Comparison of ENCODE assay signal across 11 cellular contexts in genomic region chr11:62445314-62445740, GRCh38. TPM values are rescaled to one million over a fixed set of nuclear protein-coding genes. Genes with fewer than 3 reads are reported as not detected.
DNase-seq lines count a peak whose midpoint lies in the region; ATAC-seq, FAIRE-seq and TF ChIP-seq lines count a peak whose summit lies in the region.
"Had no signal": no experiment of that assay in that cellular context is flagged by ENCODE, and none has a peak within 500 bp of the region (broad histone marks: within the 10 kb centered on the region; RNA-seq: fewer than 3 reads in every experiment).

No MANE protein-coding gene starts in this region.

- no peak overlapping the region for H4K91ac ChIP-seq in mesenchymal stem cell (ENCODE audit: low read length)

- no peak overlapping the region for H2BK12ac ChIP-seq in mesenchymal stem cell (ENCODE audit: low read length in 2 of 2)

- H2BK5ac ChIP-seq in mesenchymal stem cell (ENCODE audit: low read depth, low read length, poor library complexity, severe bottlenecking) = no peak overlapping the region

- H3K27ac ChIP-seq in mesenchymal stem cell (ENCODE audit: low read length, poor library complexity, severe bottlenecking) (no peak overlapping the region), upper lobe of left lung (peak overlapping the region; percentile 80 to 87 (median 84))

- WGBS in mesenchymal stem cell = 95% methylated on average over 4 of the region's 5 CpGs
- 52 to 54% methylated on average over 5 of the region's 5 CpGs for WGBS in upper lobe of left lung, 2 donors

- no peak for FAIRE-seq in urothelium cell line (lab: Jason Lieb, UNC)

- no peak overlapping the region for H2AFZ ChIP-seq in mesenchymal stem cell (ENCODE audit: low read depth, low read length)

- peaks cover 17% of the 10 kb centered on the region for H3K4me1 ChIP-seq in mesenchymal stem cell (ENCODE audit: control insufficient read depth, insufficient read depth, low read depth, low read length)
- H3K4me1 ChIP-seq in upper lobe of left lung = peaks cover 22 to 33% (median 27%) of the 10 kb centered on the region in 4 donors

- ATAC-seq in upper lobe of left lung (ENCODE audit: low FRiP score in 2 of 2) = peak in 1 of 2 donors; percentile 69

- H3K4me3 ChIP-seq in mesenchymal stem cell (ENCODE audit: insufficient read depth in 1 of 2, low read depth in 1 of 2, low read length in 2 of 2) (peak overlapping the region in 1 of 2 experiments; percentile 75), upper lobe of left lung (no peak overlapping the region)

- peak; percentile 82 to 87 for DNase-seq in NCI-H526 (lab: John Stamatoyannopoulos, UW)
- peak; percentile 19 for DNase-seq in dedifferentiated amniotic fluid mesenchymal stem cell (ENCODE audit: extremely low spot score)
- DNase-seq in mesenchymal stem cell = peak; percentile 32
- DNase-seq in upper lobe of left lung = no peak
- no peak for DNase-seq in NCI-H774 (lab: John Stamatoyannopoulos, UW)
- no peak for DNase-seq in cortex of kidney (lab: John Stamatoyannopoulos, UW)
- no peak for DNase-seq in Ammon's horn (ENCODE audit: low spot score)
- no peak for DNase-seq in urothelium cell line (ENCODE audit: low spot score)
- DNase-seq: GDM1, NCI-H510A, T-helper 2 cell had no signal

- H3K27me3 ChIP-seq in mesenchymal stem cell (ENCODE audit: control insufficient read depth in 1 of 2, insufficient read depth in 1 of 2, low read length in 2 of 2) = no peaks in the 10 kb centered on the region
- no peaks in the 10 kb centered on the region for H3K27me3 ChIP-seq in upper lobe of left lung

- no peak overlapping the region for H3K23ac ChIP-seq in mesenchymal stem cell (ENCODE audit: low read length in 2 of 2)

- no peak overlapping the region for H3K4ac ChIP-seq in mesenchymal stem cell (ENCODE audit: low read depth in 1 of 2, low read length in 2 of 2)

- TF ChIP-seq CTCF in upper lobe of left lung (IDR thresholded peaks at IDR 0.05) = no peak

- no peak overlapping the region for H3K14ac ChIP-seq in mesenchymal stem cell (ENCODE audit: low read length in 2 of 2)

- H2AK5ac ChIP-seq in mesenchymal stem cell (ENCODE audit: low read length, severe bottlenecking) = peak overlapping the region; percentile 8

- H2BK15ac ChIP-seq in mesenchymal stem cell (ENCODE audit: low read depth, poor library complexity, severe bottlenecking) = no peak overlapping the region

- TF ChIP-seq POLR2A in upper lobe of left lung (IDR thresholded peaks at IDR 0.05) = no peak

- H3K4me2 ChIP-seq in mesenchymal stem cell (ENCODE audit: low read length, poor library complexity, severe bottlenecking) = no peak overlapping the region

- H3K18ac ChIP-seq in mesenchymal stem cell (ENCODE audit: low read depth in 1 of 2, low read length in 2 of 2) = no peak overlapping the region

- H3K9me3 ChIP-seq in mesenchymal stem cell (ENCODE audit: control insufficient read depth, low read length) = no peaks in the 10 kb centered on the region
- no peaks in the 10 kb centered on the region for H3K9me3 ChIP-seq in upper lobe of left lung

- no peak overlapping the region for H2BK120ac ChIP-seq in mesenchymal stem cell (ENCODE audit: low read depth, low read length)

- H3K79me1 ChIP-seq in mesenchymal stem cell (replicated peaks; ENCODE audit: low read length, poor library complexity, severe bottlenecking) = no peaks in the 10 kb centered on the region

- TF ChIP-seq EP300 in upper lobe of left lung (IDR thresholded peaks at IDR 0.05) = no peak

- peak overlapping the region; percentile 97 for H3K9ac ChIP-seq in mesenchymal stem cell (ENCODE audit: low read length)

- no peaks in the 10 kb centered on the region for H3K36me3 ChIP-seq in mesenchymal stem cell (ENCODE audit: control insufficient read depth in 1 of 2, insufficient read depth in 2 of 2, low read depth in 1 of 2, low read length in 2 of 2)
- H3K36me3 ChIP-seq in upper lobe of left lung = no peaks in the 10 kb centered on the region

- no peak overlapping the region for H4K8ac ChIP-seq in mesenchymal stem cell (ENCODE audit: low read length)

RNA-seq across cellular contexts. Expression of gene SCGB1A1, which starts 26.5 kb away (rescaled TPM):
- polyA plus RNA-seq in mesenchymal stem cell (2013, experiment 1 of 2) = not detected
- not detected for polyA plus RNA-seq in mesenchymal stem cell (2013, experiment 2 of 2)
- 1,000 to 10,000 TPM in 4 of 6 donors, 100 to 1,000 TPM in 1, 10 to 100 TPM in 1; 85.4 to 2,572 (median 1,269) TPM for total RNA-seq in upper lobe of left lung

Comparison
In these comparisons a context has a peak if more than half of its experiments do, and no peak if none do; other contexts are left out.
1. DNase-seq: peak in NCI-H526 (2 of 2), dedifferentiated amniotic fluid mesenchymal stem cell (single experiment) and mesenchymal stem cell (single experiment); none in upper lobe of left lung (0 of 2), NCI-H774 (single experiment), cortex of kidney (single experiment), Ammon's horn (single experiment) and urothelium cell line (single experiment).